20 cellular contexts compared by ENCODE assay signal in genomic region chr20:51132286-51132810, GRCh38.
A peak's percentile ranks its signal among the peaks of the same experiment; 100 is the strongest.
DNase-seq lines count a peak whose midpoint lies in the region; ATAC-seq and TF ChIP-seq lines count a peak whose summit lies in the region.
"Had no signal": no experiment of that assay in that cellular context is flagged by ENCODE, and none has a peak within 500 bp of the region (broad histone marks: within the 10 kb centered on the region; RNA-seq: fewer than 3 reads in every experiment).

No MANE protein-coding gene starts in this region.

- H3K4me3 Mint-ChIP-seq in activated B cell treated with CpG ODN at 0.5 μM for 24 hours (no peak overlapping the region), Caco-2 (ENCODE audit: unreplicated experiment) (no peak overlapping the region)
- H3K4me3 Mint-ChIP-seq: activated CD4-positive, alpha-beta T cell treated with anti-CD3 and anti-CD28 coated beads, Interleukin-2, amount 10 ng/mL, durations not matched to agents 24 days and 14 days; activated naive CD8-positive, alpha-beta T cell treated with anti-CD3 and anti-CD28 coated beads, Interleukin-2, amount 10 ng/mL, durations not matched to agents 7 days and 5 days; nephron progenitor cell had no signal

- H3K4me1 Mint-ChIP-seq in activated B cell treated with CpG ODN at 0.5 μM for 24 hours (peaks cover 51% of the 10 kb centered on the region), Caco-2 (ENCODE audit: low read depth, unreplicated experiment) (peaks cover 5% of the 10 kb centered on the region)

- H3K4me3 ChIP-seq in fibroblast of pulmonary artery (replicated peaks; ENCODE audit: low read depth, low read length) (no peak overlapping the region), vagina (no peak overlapping the region), Caco-2 (ENCODE audit: low read depth, low read length) (no peak overlapping the region)
- H3K4me3 ChIP-seq: gastroesophageal sphincter had no signal

- H3K27ac Mint-ChIP-seq in activated B cell treated with CpG ODN at 0.5 μM for 24 hours (peak overlapping the region; percentile 24), Caco-2 (ENCODE audit: unreplicated experiment) (no peak overlapping the region)
- H3K27ac Mint-ChIP-seq: activated CD4-positive, alpha-beta T cell treated with anti-CD3 and anti-CD28 coated beads, Interleukin-2, amount 10 ng/mL, durations not matched to agents 24 days and 14 days; activated naive CD8-positive, alpha-beta T cell treated with anti-CD3 and anti-CD28 coated beads, Interleukin-2, amount 10 ng/mL, durations not matched to agents 7 days and 5 days; activated T-helper 2 cell treated with anti-CD3 and anti-CD28 coated beads, Interferon-gamma antibody, Interleukin-2, Interleukin-4, amounts not matched to agents 10 μg/mL and 5 μg/mL and 100 μg/mL, durations not matched to agents 14 hours and 24 hours and 36 hours; nephron progenitor cell had no signal

- H3K36me3 Mint-ChIP-seq in activated B cell treated with CpG ODN at 0.5 μM for 24 hours (ENCODE audit: low read depth) (no peaks in the 10 kb centered on the region), Caco-2 (ENCODE audit: insufficient read depth, unreplicated experiment) (no peaks in the 10 kb centered on the region)
- H3K36me3 Mint-ChIP-seq: activated naive CD8-positive, alpha-beta T cell treated with anti-CD3 and anti-CD28 coated beads, Interleukin-2, amount 10 ng/mL, durations not matched to agents 7 days and 5 days had no signal

- BruUV-seq in Caco-2 (replicated peaks; lab: Mats Ljungman, UMichigan), result no TSS peak

- no peaks in the 10 kb centered on the region for H3K27me3 ChIP-seq in vagina
- peaks cover 2% of the 10 kb centered on the region for H3K27me3 ChIP-seq in Caco-2 (replicated peaks; ENCODE audit: control insufficient read depth, insufficient read depth, low read length)

- DNase-seq in DMS 273 (lab: John Stamatoyannopoulos, UW; ENCODE audit: unreplicated experiment) (peak; percentile 56), DMS 273 treated with DMSO at 0.1 percent for 48 hours (lab: John Stamatoyannopoulos, UW) (no peak), activated B cell treated with CpG ODN at 0.5 μM for 24 hours (no peak), fibroblast of pulmonary artery (ENCODE audit: low read depth) (peak; percentile 12), vagina (ENCODE audit: extremely low spot score in 2 of 2) (peak; percentile 67 to 92), T1000 (lab: John Stamatoyannopoulos, UW) (no peak), Caco-2 (no peak)
- DNase-seq: activated CD4-positive, alpha-beta T cell treated with anti-CD3 and anti-CD28 coated beads, Interleukin-2, amount 10 ng/mL, durations not matched to agents 24 days and 14 days; activated naive CD8-positive, alpha-beta T cell treated with anti-CD3 and anti-CD28 coated beads, Interleukin-2, amount 10 ng/mL, durations not matched to agents 7 days and 5 days; KBM-7; NCI-H69; nephron progenitor cell; SHP77; stimulated activated CD4-positive, alpha-beta T cell treated with anti-CD3 and anti-CD28 coated beads, Interleukin-2, amount 100 ng/mL, for 24 hours; stimulated activated naive CD4-positive, alpha-beta T cell; SW 1271 had no signal

- no peak for TF ChIP-seq POLR2A in vagina (IDR thresholded peaks at IDR 0.05)

- H3K4me1 ChIP-seq in vagina, result no peaks in the 10 kb centered on the region
- no peaks in the 10 kb centered on the region; the same call in 1 of the 2 replicates for H3K4me1 ChIP-seq in Caco-2
- H3K4me1 ChIP-seq: gastroesophageal sphincter had no signal

- no peak overlapping the region for H3K27ac ChIP-seq in vagina
- H3K27ac ChIP-seq: 22Rv1, gastroesophageal sphincter had no signal

- H3K27me3 Mint-ChIP-seq in activated B cell treated with CpG ODN at 0.5 μM for 24 hours, result peaks cover 2% of the 10 kb centered on the region
- H3K27me3 Mint-ChIP-seq in Caco-2 (ENCODE audit: insufficient read depth, unreplicated experiment), result peaks cover 8% of the 10 kb centered on the region
- H3K27me3 Mint-ChIP-seq: activated CD4-positive, alpha-beta T cell treated with anti-CD3 and anti-CD28 coated beads, Interleukin-2, amount 10 ng/mL, durations not matched to agents 24 days and 14 days had no signal

- H3K9me3 ChIP-seq in vagina (no peaks in the 10 kb centered on the region), Caco-2 (no peaks in the 10 kb centered on the region)
- H3K9me3 ChIP-seq: gastroesophageal sphincter had no signal

- ATAC-seq in activated B cell treated with CpG ODN at 0.5 μM for 24 hours (ENCODE audit: low read depth), result no peak
- ATAC-seq in HG03460 (IDR thresholded peaks at IDR 0.05; ENCODE audit: unreplicated experiment), result no peak
- ATAC-seq: gastroesophageal sphincter had no signal

- H3K9me3 Mint-ChIP-seq in activated B cell treated with CpG ODN at 0.5 μM for 24 hours (no peaks in the 10 kb centered on the region), Caco-2 (ENCODE audit: unreplicated experiment) (peaks cover 10% of the 10 kb centered on the region)
- H3K9me3 Mint-ChIP-seq: activated CD4-positive, alpha-beta T cell treated with anti-CD3 and anti-CD28 coated beads, Interleukin-2, amount 10 ng/mL, durations not matched to agents 24 days and 14 days; activated naive CD8-positive, alpha-beta T cell treated with anti-CD3 and anti-CD28 coated beads, Interleukin-2, amount 10 ng/mL, durations not matched to agents 7 days and 5 days; activated T-helper 2 cell treated with anti-CD3 and anti-CD28 coated beads, Interferon-gamma antibody, Interleukin-2, Interleukin-4, amounts not matched to agents 10 μg/mL and 5 μg/mL and 100 μg/mL, durations not matched to agents 14 hours and 24 hours and 36 hours; nephron progenitor cell had no signal

- POLR2A ChIA-PET in activated B cell treated with CpG ODN at 0.5 μM for 24 hours (lab: Charles Lee) (no interaction called here), Caco-2 (lab: Charles Lee) (no interaction called here)

- TF ChIP-seq CTCF in activated B cell treated with CpG ODN at 0.5 μM for 24 hours (IDR thresholded peaks at IDR 0.05) (no peak), fibroblast of pulmonary artery (IDR thresholded peaks at IDR 0.05; ENCODE audit: low read length, missing control alignments) (no peak), vagina (IDR thresholded peaks at IDR 0.05) (no peak), Caco-2 (IDR thresholded peaks at IDR 0.05; ENCODE audit: insufficient read depth in 1 of 2, low read depth in 1 of 2, low read length in 1 of 2, severe bottlenecking in 1 of 2, unreplicated experiment in 1 of 2) (no peak)

- CTCF ChIA-PET in activated B cell treated with CpG ODN at 0.5 μM for 24 hours (lab: Charles Lee), result no interaction called here
- CTCF ChIA-PET in Caco-2 (lab: Charles Lee), result interaction anchor here (0.7 kb wide), 1 partner anchor 145 kb away, joined by 3 read pairs; no protein-coding TSS in a partner anchor

- no peaks in the 10 kb centered on the region for H3K36me3 ChIP-seq in vagina
- H3K36me3 ChIP-seq in Caco-2 (ENCODE audit: control insufficient read depth, insufficient read depth, low read length), result no peaks in the 10 kb centered on the region
- H3K36me3 ChIP-seq: gastroesophageal sphincter had no signal

- intact Hi-C loops in activated B cell treated with CpG ODN at 0.5 μM for 24 hours (cut with micrococcal nuclease) (no loop called here), vagina (cut with DNase I) (no loop called here), Caco-2 (cut with micrococcal nuclease; ENCODE audit: unreplicated experiment) (no loop called here)

Comparison
In these comparisons a context has a peak if more than half of its experiments do, and no peak if none do; other contexts are left out.
1. DNase-seq: peak in DMS 273 (single experiment), fibroblast of pulmonary artery (single experiment) and vagina (2 of 2); none in DMS 273 treated with DMSO at 0.1 percent for 48 hours (single experiment), activated B cell treated with CpG ODN at 0.5 μM for 24 hours (single experiment), T1000 (single experiment) and Caco-2 (0 of 2).